In genomic region chr2:177164131-177164530, GRCh38 we compare ENCODE assay signal across 1 cellular context.
TF ChIP-seq lines count a peak whose summit lies in the region.

No MANE protein-coding gene starts in this region.

TF ChIP-seq in WTC11, 78 proteins besides CTCF, POLR2A, EP300 and RAD21 (continued from another document):
- no peak for TF ChIP-seq PRDM15 (CRISPR knock-in tag; IDR thresholded peaks at IDR 0.05)
